ENCODE assay signal across 1 cellular context in the genomic region with DNA sequence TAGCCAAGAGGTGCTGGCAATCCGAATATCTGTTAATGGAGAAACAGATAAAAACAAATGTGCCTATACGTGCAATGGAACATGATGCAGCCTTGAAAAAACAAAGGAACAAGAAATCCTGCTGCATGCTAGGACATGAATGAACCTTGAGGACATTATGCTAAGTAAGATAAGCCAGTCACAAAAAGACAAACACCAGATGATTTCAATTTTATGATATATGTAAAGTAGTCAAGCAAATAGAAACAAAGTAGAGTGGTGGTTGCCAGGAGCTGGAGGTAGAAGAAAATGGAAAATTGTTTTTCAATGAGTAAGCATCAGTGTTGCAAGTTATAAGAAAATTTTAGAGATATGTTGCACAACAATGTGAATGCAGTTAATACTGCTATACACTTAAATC.
TF ChIP-seq lines count a peak whose summit lies in the region.

No MANE protein-coding gene starts in this region.

TF ChIP-seq in SK-N-SH, 30 proteins besides CTCF, POLR2A, EP300 and RAD21 (continued from another document):
- TF ChIP-seq, protein P1, sequence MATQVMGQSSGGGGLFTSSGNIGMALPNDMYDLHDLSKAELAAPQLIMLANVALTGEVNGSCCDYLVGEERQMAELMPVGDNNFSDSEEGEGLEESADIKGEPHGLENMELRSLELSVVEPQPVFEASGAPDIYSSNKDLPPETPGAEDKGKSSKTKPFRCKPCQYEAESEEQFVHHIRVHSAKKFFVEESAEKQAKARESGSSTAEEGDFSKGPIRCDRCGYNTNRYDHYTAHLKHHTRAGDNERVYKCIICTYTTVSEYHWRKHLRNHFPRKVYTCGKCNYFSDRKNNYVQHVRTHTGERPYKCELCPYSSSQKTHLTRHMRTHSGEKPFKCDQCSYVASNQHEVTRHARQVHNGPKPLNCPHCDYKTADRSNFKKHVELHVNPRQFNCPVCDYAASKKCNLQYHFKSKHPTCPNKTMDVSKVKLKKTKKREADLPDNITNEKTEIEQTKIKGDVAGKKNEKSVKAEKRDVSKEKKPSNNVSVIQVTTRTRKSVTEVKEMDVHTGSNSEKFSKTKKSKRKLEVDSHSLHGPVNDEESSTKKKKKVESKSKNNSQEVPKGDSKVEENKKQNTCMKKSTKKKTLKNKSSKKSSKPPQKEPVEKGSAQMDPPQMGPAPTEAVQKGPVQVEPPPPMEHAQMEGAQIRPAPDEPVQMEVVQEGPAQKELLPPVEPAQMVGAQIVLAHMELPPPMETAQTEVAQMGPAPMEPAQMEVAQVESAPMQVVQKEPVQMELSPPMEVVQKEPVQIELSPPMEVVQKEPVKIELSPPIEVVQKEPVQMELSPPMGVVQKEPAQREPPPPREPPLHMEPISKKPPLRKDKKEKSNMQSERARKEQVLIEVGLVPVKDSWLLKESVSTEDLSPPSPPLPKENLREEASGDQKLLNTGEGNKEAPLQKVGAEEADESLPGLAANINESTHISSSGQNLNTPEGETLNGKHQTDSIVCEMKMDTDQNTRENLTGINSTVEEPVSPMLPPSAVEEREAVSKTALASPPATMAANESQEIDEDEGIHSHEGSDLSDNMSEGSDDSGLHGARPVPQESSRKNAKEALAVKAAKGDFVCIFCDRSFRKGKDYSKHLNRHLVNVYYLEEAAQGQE (IDR thresholded peaks at IDR 0.05; ENCODE audit: low read depth, low read length) = no peak
- TF ChIP-seq, protein P2, sequence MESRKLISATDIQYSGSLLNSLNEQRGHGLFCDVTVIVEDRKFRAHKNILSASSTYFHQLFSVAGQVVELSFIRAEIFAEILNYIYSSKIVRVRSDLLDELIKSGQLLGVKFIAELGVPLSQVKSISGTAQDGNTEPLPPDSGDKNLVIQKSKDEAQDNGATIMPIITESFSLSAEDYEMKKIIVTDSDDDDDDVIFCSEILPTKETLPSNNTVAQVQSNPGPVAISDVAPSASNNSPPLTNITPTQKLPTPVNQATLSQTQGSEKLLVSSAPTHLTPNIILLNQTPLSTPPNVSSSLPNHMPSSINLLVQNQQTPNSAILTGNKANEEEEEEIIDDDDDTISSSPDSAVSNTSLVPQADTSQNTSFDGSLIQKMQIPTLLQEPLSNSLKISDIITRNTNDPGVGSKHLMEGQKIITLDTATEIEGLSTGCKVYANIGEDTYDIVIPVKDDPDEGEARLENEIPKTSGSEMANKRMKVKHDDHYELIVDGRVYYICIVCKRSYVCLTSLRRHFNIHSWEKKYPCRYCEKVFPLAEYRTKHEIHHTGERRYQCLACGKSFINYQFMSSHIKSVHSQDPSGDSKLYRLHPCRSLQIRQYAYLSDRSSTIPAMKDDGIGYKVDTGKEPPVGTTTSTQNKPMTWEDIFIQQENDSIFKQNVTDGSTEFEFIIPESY (IDR thresholded peaks at IDR 0.05; ENCODE audit: borderline replicate concordance, low read depth) = no peak
- TF ChIP-seq, protein P3, sequence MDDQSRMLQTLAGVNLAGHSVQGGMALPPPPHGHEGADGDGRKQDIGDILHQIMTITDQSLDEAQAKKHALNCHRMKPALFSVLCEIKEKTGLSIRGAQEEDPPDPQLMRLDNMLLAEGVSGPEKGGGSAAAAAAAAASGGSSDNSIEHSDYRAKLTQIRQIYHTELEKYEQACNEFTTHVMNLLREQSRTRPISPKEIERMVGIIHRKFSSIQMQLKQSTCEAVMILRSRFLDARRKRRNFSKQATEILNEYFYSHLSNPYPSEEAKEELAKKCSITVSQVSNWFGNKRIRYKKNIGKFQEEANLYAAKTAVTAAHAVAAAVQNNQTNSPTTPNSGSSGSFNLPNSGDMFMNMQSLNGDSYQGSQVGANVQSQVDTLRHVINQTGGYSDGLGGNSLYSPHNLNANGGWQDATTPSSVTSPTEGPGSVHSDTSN (IDR thresholded peaks at IDR 0.05) = no peak
- TF ChIP-seq MXI1 (IDR thresholded peaks at IDR 0.05; ENCODE audit: low read depth, low read length) = no peak
